ENCODE assay signal across 8 cellular contexts in the genomic region with DNA sequence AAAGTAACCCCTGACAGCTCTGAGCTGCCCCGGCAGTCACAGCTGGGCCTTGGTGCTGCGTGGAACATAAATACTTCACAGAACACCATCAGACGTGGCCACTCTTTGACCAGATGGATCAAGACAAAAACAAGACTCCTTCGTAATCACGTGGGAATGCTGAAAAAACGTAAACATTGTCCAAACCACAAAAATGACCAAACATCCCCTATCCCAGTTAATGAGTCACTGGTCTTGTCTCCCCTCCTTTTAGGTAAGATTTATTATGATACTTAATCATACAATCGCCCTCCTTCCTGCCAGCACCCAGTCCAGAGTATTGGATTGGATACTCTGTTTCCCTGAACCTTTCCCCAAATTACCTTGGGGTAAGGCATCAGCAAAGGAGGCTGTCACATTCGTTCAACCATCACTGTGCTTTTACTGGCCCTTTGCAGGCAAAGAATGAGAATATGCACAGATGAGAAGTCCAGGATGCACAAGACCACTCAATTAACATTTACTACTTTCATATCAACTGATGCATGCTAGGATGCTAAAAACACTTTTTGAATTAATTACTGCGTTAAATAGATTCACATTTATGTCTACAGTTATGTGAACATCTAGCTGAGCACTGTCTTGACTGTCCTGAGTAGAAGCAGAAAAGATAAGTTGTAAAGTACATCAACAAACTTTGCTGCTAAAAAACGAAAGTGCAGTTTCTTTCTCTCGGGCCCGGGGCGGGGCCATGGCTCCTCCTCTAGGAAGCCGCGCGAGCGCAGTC. TPM values are rescaled to one million over a fixed set of nuclear protein-coding genes. Genes with fewer than 3 reads are reported as not detected.
DNase-seq lines count a peak whose midpoint lies in the region; ATAC-seq and TF ChIP-seq lines count a peak whose summit lies in the region.

No MANE protein-coding gene starts in this region.

- H4K20me1 ChIP-seq in BLaER1 (peaks cover 93% of the 10 kb centered on the region), GM23338 (replicated peaks; ENCODE audit: insufficient read depth) (no peaks in the 10 kb centered on the region)

- H3K27me3 ChIP-seq in BLaER1 (peaks cover 90% of the 10 kb centered on the region), GM23338 (ENCODE audit: insufficient read depth) (no peaks in the 10 kb centered on the region), esophagus squamous epithelium (no peaks in the 10 kb centered on the region), psoas muscle (ENCODE audit: insufficient read depth in 3 of 3, low read length in 2 of 3) (peaks cover 0 to 3% (median 0%) of the 10 kb centered on the region in 3 donors)

- H2AFZ ChIP-seq in GM23338, result peak overlapping the region; percentile 35; the same call in 1 of the 2 replicates

- H3K36me3 ChIP-seq in BLaER1 (no peaks in the 10 kb centered on the region), GM23338 (ENCODE audit: insufficient read depth) (no peaks in the 10 kb centered on the region), SK-N-MC (ENCODE audit: insufficient read depth, low read length) (no peaks in the 10 kb centered on the region), esophagus squamous epithelium (no peaks in the 10 kb centered on the region), psoas muscle (ENCODE audit: insufficient read depth in 1 of 2, low read depth in 1 of 2) (peaks cover 0 to 17% of the 10 kb centered on the region in 2 donors)

- peak overlapping the region; percentile 79 for H3K4me3 Mint-ChIP-seq in GM23338

- peaks cover 7% of the 10 kb centered on the region; the same call in 1 of the 2 replicates for H3F3A ChIP-seq in GM23338 (replicated peaks; ENCODE audit: low read depth)

- in situ Hi-C loops in GM13976 (cut with MboI; ENCODE audit: low sequenced_read_pairs, unreplicated experiment), result loop anchor here (25.0 kb wide), 1 partner anchor 565 kb away; no protein-coding TSS in a partner anchor

- peaks cover 29% of the 10 kb centered on the region for H3K4me1 ChIP-seq in BLaER1
- H3K4me1 ChIP-seq in GM23338 (ENCODE audit: insufficient read depth), result peaks cover 8% of the 10 kb centered on the region; the same call in 1 of the 2 replicates
- peaks cover 5 to 26% (median 8%) of the 10 kb centered on the region in 3 donors for H3K4me1 ChIP-seq in esophagus squamous epithelium
- H3K4me1 ChIP-seq in psoas muscle, result peaks cover 6% of the 10 kb centered on the region

- H3K9me3 Mint-ChIP-seq in GM23338, result no peaks in the 10 kb centered on the region

- intact Hi-C loops in esophagus squamous epithelium (cut with DNase I) (no loop called here), psoas muscle (cut with DNase I) (no loop called here)

- no peaks in the 10 kb centered on the region for H3K79me2 ChIP-seq in GM23338 (replicated peaks; ENCODE audit: insufficient read depth)

- TF ChIP-seq CTCF in GM23338 (conservative IDR thresholded peaks at IDR 0.05; ENCODE audit: low read depth in 2 of 2) (no peak), esophagus squamous epithelium (IDR thresholded peaks at IDR 0.05) (no peak), psoas muscle (IDR thresholded peaks at IDR 0.05) (no peak), GM13976 (IDR thresholded peaks at IDR 0.05; ENCODE audit: borderline replicate concordance, control extremely low read depth, extremely low read depth, insufficient read depth, missing control alignments) (no peak)

- H3K9me3 ChIP-seq in BLaER1 (no peaks in the 10 kb centered on the region), SK-N-MC (ENCODE audit: low read depth, low read length) (no peaks in the 10 kb centered on the region), esophagus squamous epithelium (no peaks in the 10 kb centered on the region), psoas muscle (no peaks in the 10 kb centered on the region)

- H3K9me2 ChIP-seq in GM23338 (ENCODE audit: insufficient read depth), result no peaks in the 10 kb centered on the region

- H3K27ac ChIP-seq in BLaER1 (peak overlapping the region; percentile 47; the same call in 1 of the 2 replicates), GM23338 (ENCODE audit: low read depth) (no peak overlapping the region), SK-N-MC (no peak overlapping the region), esophagus squamous epithelium (peak overlapping the region; percentile 69 to 96 (median 82)), psoas muscle (peak overlapping the region; percentile 92)

- TF ChIP-seq POLR2A in esophagus squamous epithelium (IDR thresholded peaks at IDR 0.05), result no peak

- H3K9ac ChIP-seq in BLaER1, result peak overlapping the region; percentile 57
- H3K9ac ChIP-seq in SK-N-MC (ENCODE audit: insufficient read length), result peak overlapping the region; percentile 86

- H3K36me3 Mint-ChIP-seq in GM23338 (ENCODE audit: low read depth), result no peaks in the 10 kb centered on the region

- DNase-seq in GM23338 (ENCODE audit: low spot score) (no peak), SK-N-MC (ENCODE audit: low read depth, low spot score) (no peak), esophagus squamous epithelium (lab: John Stamatoyannopoulos, UW) (no peak), psoas muscle (no peak), GM13976 (ENCODE audit: low spot score) (no peak), cerebellar nuclear complex (lab: John Stamatoyannopoulos, UW) (no peak), T-helper 9 cell (no peak)

- H3K27me3 Mint-ChIP-seq in GM23338 (ENCODE audit: insufficient read depth, low read depth, poor library complexity), result peaks cover 2% of the 10 kb centered on the region

- peak overlapping the region; percentile 62; the same call in 1 of the 2 replicates for H3K27ac Mint-ChIP-seq in GM23338

- no peak for ATAC-seq in GM23338
- no peak for ATAC-seq in psoas muscle

- H3K4me3 ChIP-seq in BLaER1 (peak overlapping the region; percentile 74), GM23338 (peak overlapping the region; percentile 71), SK-N-MC (peak overlapping the region; percentile 95), esophagus squamous epithelium (peak overlapping the region; percentile 22 to 82 (median 68)), psoas muscle (peak overlapping the region; percentile 79)

- no peaks in the 10 kb centered on the region for H3K4me1 Mint-ChIP-seq in GM23338

- WGBS in esophagus squamous epithelium, 2 donors, result 9 to 22% methylated on average over 12 to 15 of the region's 17 CpGs
- 21 to 35% (median 24%) methylated on average over 14 to 17 of the region's 17 CpGs for WGBS in psoas muscle, 3 donors

- H3K4me2 ChIP-seq in BLaER1 (peak overlapping the region; percentile 80), GM23338 (peak overlapping the region; percentile 68)

TF ChIP-seq in GM23338, 12 proteins besides CTCF, POLR2A, EP300 and RAD21:
- TF ChIP-seq JUNB (IDR thresholded peaks at IDR 0.05; ENCODE audit: unreplicated experiment), result no peak
- no peak for TF ChIP-seq EZH2 (IDR thresholded peaks at IDR 0.05; ENCODE audit: low read depth, unreplicated experiment)
- TF ChIP-seq, protein P1, sequence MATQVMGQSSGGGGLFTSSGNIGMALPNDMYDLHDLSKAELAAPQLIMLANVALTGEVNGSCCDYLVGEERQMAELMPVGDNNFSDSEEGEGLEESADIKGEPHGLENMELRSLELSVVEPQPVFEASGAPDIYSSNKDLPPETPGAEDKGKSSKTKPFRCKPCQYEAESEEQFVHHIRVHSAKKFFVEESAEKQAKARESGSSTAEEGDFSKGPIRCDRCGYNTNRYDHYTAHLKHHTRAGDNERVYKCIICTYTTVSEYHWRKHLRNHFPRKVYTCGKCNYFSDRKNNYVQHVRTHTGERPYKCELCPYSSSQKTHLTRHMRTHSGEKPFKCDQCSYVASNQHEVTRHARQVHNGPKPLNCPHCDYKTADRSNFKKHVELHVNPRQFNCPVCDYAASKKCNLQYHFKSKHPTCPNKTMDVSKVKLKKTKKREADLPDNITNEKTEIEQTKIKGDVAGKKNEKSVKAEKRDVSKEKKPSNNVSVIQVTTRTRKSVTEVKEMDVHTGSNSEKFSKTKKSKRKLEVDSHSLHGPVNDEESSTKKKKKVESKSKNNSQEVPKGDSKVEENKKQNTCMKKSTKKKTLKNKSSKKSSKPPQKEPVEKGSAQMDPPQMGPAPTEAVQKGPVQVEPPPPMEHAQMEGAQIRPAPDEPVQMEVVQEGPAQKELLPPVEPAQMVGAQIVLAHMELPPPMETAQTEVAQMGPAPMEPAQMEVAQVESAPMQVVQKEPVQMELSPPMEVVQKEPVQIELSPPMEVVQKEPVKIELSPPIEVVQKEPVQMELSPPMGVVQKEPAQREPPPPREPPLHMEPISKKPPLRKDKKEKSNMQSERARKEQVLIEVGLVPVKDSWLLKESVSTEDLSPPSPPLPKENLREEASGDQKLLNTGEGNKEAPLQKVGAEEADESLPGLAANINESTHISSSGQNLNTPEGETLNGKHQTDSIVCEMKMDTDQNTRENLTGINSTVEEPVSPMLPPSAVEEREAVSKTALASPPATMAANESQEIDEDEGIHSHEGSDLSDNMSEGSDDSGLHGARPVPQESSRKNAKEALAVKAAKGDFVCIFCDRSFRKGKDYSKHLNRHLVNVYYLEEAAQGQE (IDR thresholded peaks at IDR 0.05; ENCODE audit: unreplicated experiment), result no peak
- no peak for TF ChIP-seq ZNF331 (CRISPR knock-in tag; IDR thresholded peaks at IDR 0.05; ENCODE audit: low read depth)
- TF ChIP-seq NANOG (IDR thresholded peaks at IDR 0.05; ENCODE audit: borderline replicate concordance), result no peak
- TF ChIP-seq STAT1 (IDR thresholded peaks at IDR 0.05; ENCODE audit: unreplicated experiment), result no peak
- TF ChIP-seq, protein P2, sequence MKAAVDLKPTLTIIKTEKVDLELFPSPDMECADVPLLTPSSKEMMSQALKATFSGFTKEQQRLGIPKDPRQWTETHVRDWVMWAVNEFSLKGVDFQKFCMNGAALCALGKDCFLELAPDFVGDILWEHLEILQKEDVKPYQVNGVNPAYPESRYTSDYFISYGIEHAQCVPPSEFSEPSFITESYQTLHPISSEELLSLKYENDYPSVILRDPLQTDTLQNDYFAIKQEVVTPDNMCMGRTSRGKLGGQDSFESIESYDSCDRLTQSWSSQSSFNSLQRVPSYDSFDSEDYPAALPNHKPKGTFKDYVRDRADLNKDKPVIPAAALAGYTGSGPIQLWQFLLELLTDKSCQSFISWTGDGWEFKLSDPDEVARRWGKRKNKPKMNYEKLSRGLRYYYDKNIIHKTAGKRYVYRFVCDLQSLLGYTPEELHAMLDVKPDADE (IDR thresholded peaks at IDR 0.05), result no peak
- TF ChIP-seq EZH2phosphoT487 (IDR thresholded peaks at IDR 0.05; ENCODE audit: unreplicated experiment), result no peak
- TF ChIP-seq POLR2AphosphoS5 (IDR thresholded peaks at IDR 0.05; ENCODE audit: low read depth), result no peak

RNA-seq across cellular contexts. Expression of a gene that starts 0.5 kb away (rescaled TPM):
- 2.5 and 5.5 TPM in 2 replicates for total RNA-seq in GM23338 (2014; rRNA removed; shearing (Covaris generic))
- polyA plus RNA-seq in GM23338 (2016; fragmentation: Nextera tagmentation; extraction: Ambion mirVana), result 0.89 and 1.2 TPM in 2 replicates
- total RNA-seq in esophagus squamous epithelium, result 1 to 10 TPM; 1.3 to 2.6 (median 2.0) TPM
- total RNA-seq in psoas muscle, result 1 to 10 TPM; 3.5 to 5.2 (median 4.1) TPM
- polyA plus RNA-seq in psoas muscle, result 1 to 10 TPM in 2 of 3 donors, under 1 TPM in 1; 0.95 to 2.5 (median 2.2) TPM

RNA-seq across cellular contexts. Expression of a gene that starts 36.5 kb away (rescaled TPM):
- total RNA-seq in GM23338 (2014; rRNA removed; shearing (Covaris generic)), result 36.8 and 45.1 TPM in 2 replicates
- polyA plus RNA-seq in GM23338 (2016; fragmentation: Nextera tagmentation; extraction: Ambion mirVana) (42.5 and 43.3 TPM in 2 replicates), psoas muscle (10 to 100 TPM; 13.0 to 25.4 (median 22.8) TPM)
- total RNA-seq in esophagus squamous epithelium (10 to 100 TPM; 24.4 to 28.6 (median 25.8) TPM), psoas muscle (10 to 100 TPM; 13.2 to 15.3 (median 14.2) TPM)

Comparison
In these comparisons a context has a peak if more than half of its experiments do, and no peak if none do; other contexts are left out.
1. H3K27ac ChIP-seq: peak in BLaER1 (single experiment), esophagus squamous epithelium (4 of 4) and psoas muscle (single experiment); none in GM23338 (single experiment) and SK-N-MC (single experiment).
2. Peak in every context shown above with its lines, with median percentiles within 50 percentile points of each other: H3K4me3 ChIP-seq.